Comparison of ENCODE assay signal across 8 cellular contexts in the genomic region with DNA sequence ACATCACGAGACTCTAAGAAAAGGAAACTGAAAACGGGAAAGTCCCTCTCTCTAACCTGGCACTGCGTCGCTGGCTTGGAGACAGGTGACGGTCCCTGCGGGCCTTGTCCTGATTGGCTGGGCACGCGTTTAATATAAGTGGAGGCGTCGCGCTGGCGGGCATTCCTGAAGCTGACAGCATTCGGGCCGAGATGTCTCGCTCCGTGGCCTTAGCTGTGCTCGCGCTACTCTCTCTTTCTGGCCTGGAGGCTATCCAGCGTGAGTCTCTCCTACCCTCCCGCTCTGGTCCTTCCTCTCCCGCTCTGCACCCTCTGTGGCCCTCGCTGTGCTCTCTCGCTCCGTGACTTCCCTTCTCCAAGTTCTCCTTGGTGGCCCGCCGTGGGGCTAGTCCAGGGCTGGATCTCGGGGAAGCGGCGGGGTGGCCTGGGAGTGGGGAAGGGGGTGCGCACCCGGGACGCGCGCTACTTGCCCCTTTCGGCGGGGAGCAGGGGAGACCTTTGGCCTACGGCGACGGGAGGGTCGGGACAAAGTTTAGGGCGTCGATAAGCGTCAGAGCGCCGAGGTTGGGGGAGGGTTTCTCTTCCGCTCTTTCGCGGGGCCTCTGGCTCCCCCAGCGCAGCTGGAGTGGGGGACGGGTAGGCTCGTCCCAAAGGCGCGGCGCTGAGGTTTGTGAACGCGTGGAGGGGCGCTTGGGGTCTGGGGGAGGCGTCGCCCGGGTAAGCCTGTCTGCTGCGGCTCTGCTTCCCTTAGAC.
DNase-seq lines count a peak whose midpoint lies in the region; FAIRE-seq and TF ChIP-seq lines count a peak whose summit lies in the region.

B2M (plus strand) TSS at position 162 of the 752 bp plus-strand sequence; CDS start at position 192, 30 bp downstream.

- peaks cover 22% of the 10 kb centered on the region for H3K4me1 Mint-ChIP-seq in nephron
- H3K4me1 Mint-ChIP-seq in stimulated activated naive CD8-positive, alpha-beta T cell treated with anti-CD3 and anti-CD28 coated beads, Interleukin-15, Interleukin-2, amounts not matched to agents 100 ng/mL and 50 ng/mL, for 24 hours (ENCODE audit: low read depth): peaks cover 43% of the 10 kb centered on the region

- H3K4me3 Mint-ChIP-seq in nephron: peak within 1 kb of the TSS; percentile 98 to 99 (median 99)
- peak within 1 kb of the TSS; percentile 97 for H3K4me3 Mint-ChIP-seq in stimulated activated naive CD8-positive, alpha-beta T cell treated with anti-CD3 and anti-CD28 coated beads, Interleukin-15, Interleukin-2, amounts not matched to agents 100 ng/mL and 50 ng/mL, for 24 hours

- H3K9me3 Mint-ChIP-seq in nephron: no peaks in the 10 kb centered on the region
- H3K9me3 Mint-ChIP-seq in stimulated activated naive CD8-positive, alpha-beta T cell treated with anti-CD3 and anti-CD28 coated beads, Interleukin-15, Interleukin-2, amounts not matched to agents 100 ng/mL and 50 ng/mL, for 24 hours: no peaks in the 10 kb centered on the region

- peaks cover 9% of the 10 kb centered on the region for H3K36me3 Mint-ChIP-seq in nephron (ENCODE audit: low read depth)
- peaks cover 67% of the 10 kb centered on the region for H3K36me3 Mint-ChIP-seq in stimulated activated naive CD8-positive, alpha-beta T cell treated with anti-CD3 and anti-CD28 coated beads, Interleukin-15, Interleukin-2, amounts not matched to agents 100 ng/mL and 50 ng/mL, for 24 hours (ENCODE audit: low read depth)

- H3K4me3 ChIP-seq in Loucy (ENCODE audit: low read length, poor library complexity, severe bottlenecking) (peak within 1 kb of the TSS; percentile 83), fibroblast of pulmonary artery (replicated peaks; ENCODE audit: low read depth, low read length) (peak within 1 kb of the TSS; percentile 98)

- peak within 1 kb of the TSS; percentile 98 for H3K4me2 ChIP-seq in Loucy (ENCODE audit: low read depth, low read length, poor library complexity, severe bottlenecking)

- peaks cover 4% of the 10 kb centered on the region; the same call in 1 of the 2 replicates for H3F3A ChIP-seq in Loucy (ENCODE audit: low read depth)

- H3K36me3 ChIP-seq in Loucy (ENCODE audit: insufficient read depth, low read length): peaks cover 23% of the 10 kb centered on the region

- TF ChIP-seq POLR2A in H54 (IDR thresholded peaks at IDR 0.05; ENCODE audit: low read depth, low read length) (peak; percentile 100), Raji (IDR thresholded peaks at IDR 0.05; ENCODE audit: insufficient read depth, low read depth, low read length) (peak; percentile 100)

- H2AFZ ChIP-seq in Loucy (ENCODE audit: low read length): peak within 1 kb of the TSS; percentile 59

- TF ChIP-seq CTCF in Loucy (conservative IDR thresholded peaks at IDR 0.05; ENCODE audit: low read length) (no peak), fibroblast of pulmonary artery (IDR thresholded peaks at IDR 0.05; ENCODE audit: low read length, missing control alignments) (no peak), nephron (IDR thresholded peaks at IDR 0.05; ENCODE audit: unreplicated experiment in 3 of 3) (no peak)

- peak; percentile 87 for FAIRE-seq in H54 (lab: Jason Lieb, UNC)

- peaks cover 51% of the 10 kb centered on the region for H4K20me1 ChIP-seq in Loucy (ENCODE audit: insufficient read depth, low read length, poor library complexity, severe bottlenecking)

- H3K27me3 ChIP-seq in Loucy (ENCODE audit: insufficient read depth, low read length, poor library complexity, severe bottlenecking): peaks cover 10% of the 10 kb centered on the region

- DNase-seq in EL (peak; percentile 95), H54 (ENCODE audit: insufficient read length, low spot score) (peak; percentile 79), fibroblast of pulmonary artery (ENCODE audit: low read depth) (peak; percentile 98)
- peak; percentile 92 for DNase-seq in activated T-helper 9 cell treated with anti-CD3 and anti-CD28 coated beads, Interleukin-2, amount 50 U/mL, for 16 hours (ENCODE audit: low read depth)

- peak within 1 kb of the TSS; percentile 93 to 99 (median 99) for H3K27ac Mint-ChIP-seq in nephron
- peak within 1 kb of the TSS; percentile 100 for H3K27ac Mint-ChIP-seq in stimulated activated naive CD8-positive, alpha-beta T cell treated with anti-CD3 and anti-CD28 coated beads, Interleukin-15, Interleukin-2, amounts not matched to agents 100 ng/mL and 50 ng/mL, for 24 hours

- H3K9me2 ChIP-seq in Loucy (replicated peaks; ENCODE audit: low read depth, low read length): no peaks in the 10 kb centered on the region

- H3K79me2 ChIP-seq in Loucy (ENCODE audit: insufficient read depth, low read length): peaks cover 63% of the 10 kb centered on the region

- peak within 1 kb of the TSS; percentile 98 for H3K9ac ChIP-seq in Loucy (ENCODE audit: low read depth, low read length, poor library complexity, severe bottlenecking)

- no peaks in the 10 kb centered on the region for H3K27me3 Mint-ChIP-seq in nephron (ENCODE audit: low read depth)
- no peaks in the 10 kb centered on the region for H3K27me3 Mint-ChIP-seq in stimulated activated naive CD8-positive, alpha-beta T cell treated with anti-CD3 and anti-CD28 coated beads, Interleukin-15, Interleukin-2, amounts not matched to agents 100 ng/mL and 50 ng/mL, for 24 hours

- H3K4me1 ChIP-seq in Loucy (ENCODE audit: insufficient read depth, low read length, poor library complexity, severe bottlenecking): peaks cover 50% of the 10 kb centered on the region

- no peaks in the 10 kb centered on the region for H3K9me3 ChIP-seq in Loucy (ENCODE audit: insufficient read depth, low read depth, low read length)

Comparison
In these comparisons a context has a peak if more than half of its experiments do, and no peak if none do; other contexts are left out.
1. Peak in every context shown above with its lines: DNase-seq and H3K4me3 ChIP-seq.